Comparison of ENCODE assay signal across 24 cellular contexts in genomic region chr6:46706464-46706863, GRCh38. TPM values are rescaled to one million over a fixed set of nuclear protein-coding genes. Genes with fewer than 3 reads are reported as not detected.
"Had no signal": no experiment of that assay in that cellular context is flagged by ENCODE, and none has a peak within 500 bp of the region (broad histone marks: within the 10 kb centered on the region; RNA-seq: fewer than 3 reads in every experiment).

No MANE protein-coding gene starts in this region.

- DNase-seq: activated CD4-positive, alpha-beta T cell treated with anti-CD3 and anti-CD28 coated beads, Interleukin-2, amount 10 ng/mL, durations not matched to agents 7 days and 5 days; activated CD4-positive, CD25-positive, alpha-beta regulatory T cell; activated CD8-positive, alpha-beta memory T cell treated with anti-CD3 and anti-CD28 coated beads for 24 hours; activated naive CD4-positive, alpha-beta T cell treated with Interleukin-2 at 50 U/mL for 16 hours; activated naive CD8-positive, alpha-beta T cell treated with anti-CD3 and anti-CD28 coated beads, Interleukin-2, amount 10 ng/mL, durations not matched to agents 7 days and 5 days; amygdala; central memory CD4-positive, alpha-beta T cell; heart left ventricle; kidney glomerular epithelial cell; mesendoderm; naive thymus-derived CD8-positive, alpha-beta T cell; ovary; psoas muscle; right cardiac atrium; stimulated activated CD4-positive, alpha-beta T cell treated with anti-CD3 and anti-CD28 coated beads, Interleukin-2, amount 100 ng/mL, for 24 hours; stomach; T-cell had no signal

- H3K4me1 Mint-ChIP-seq: activated CD4-positive, alpha-beta T cell treated with anti-CD3 and anti-CD28 coated beads, Interleukin-2, amount 10 ng/mL, durations not matched to agents 7 days and 5 days; naive thymus-derived CD8-positive, alpha-beta T cell; T-cell had no signal

- H3K9me3 Mint-ChIP-seq: activated CD4-positive, alpha-beta T cell treated with anti-CD3 and anti-CD28 coated beads, Interleukin-2, amount 10 ng/mL, durations not matched to agents 7 days and 5 days; activated naive CD8-positive, alpha-beta T cell treated with anti-CD3 and anti-CD28 coated beads, Interleukin-2, amount 10 ng/mL, durations not matched to agents 7 days and 5 days; naive thymus-derived CD8-positive, alpha-beta T cell; T-cell; type B pancreatic cell had no signal

- FAIRE-seq: endometrium had no signal

- H3K4me3 Mint-ChIP-seq: activated CD4-positive, alpha-beta T cell treated with anti-CD3 and anti-CD28 coated beads, Interleukin-2, amount 10 ng/mL, durations not matched to agents 7 days and 5 days; activated naive CD8-positive, alpha-beta T cell treated with anti-CD3 and anti-CD28 coated beads, Interleukin-2, amount 10 ng/mL, durations not matched to agents 7 days and 5 days; naive thymus-derived CD8-positive, alpha-beta T cell; T-cell; type B pancreatic cell had no signal

- H3K27me3 ChIP-seq: gastroesophageal sphincter, heart left ventricle, ovary had no signal

- H3K36me3 ChIP-seq: gastroesophageal sphincter, ovary, stomach had no signal

- H3K9me3 ChIP-seq: gastroesophageal sphincter, heart left ventricle, ovary, psoas muscle, stomach had no signal

- H3K27ac ChIP-seq: coronary artery, gastroesophageal sphincter, heart left ventricle, ovary, psoas muscle, stomach had no signal

- H3K27ac Mint-ChIP-seq: activated CD4-positive, alpha-beta T cell treated with anti-CD3 and anti-CD28 coated beads, Interleukin-2, amount 10 ng/mL, durations not matched to agents 7 days and 5 days; activated naive CD8-positive, alpha-beta T cell treated with anti-CD3 and anti-CD28 coated beads, Interleukin-2, amount 10 ng/mL, durations not matched to agents 7 days and 5 days; naive thymus-derived CD8-positive, alpha-beta T cell; T-cell; type B pancreatic cell had no signal

- ATAC-seq: esophagus mucosa; gastroesophageal sphincter; heart left ventricle; naive thymus-derived CD8-positive, alpha-beta T cell; psoas muscle; right cardiac atrium; T-cell had no signal

- H3K4me1 ChIP-seq: gastroesophageal sphincter, psoas muscle, stomach had no signal

- H3K4me3 ChIP-seq: coronary artery, gastroesophageal sphincter, heart left ventricle, ovary, psoas muscle, stomach had no signal

- H3K36me3 Mint-ChIP-seq: activated naive CD8-positive, alpha-beta T cell treated with anti-CD3 and anti-CD28 coated beads, Interleukin-2, amount 10 ng/mL, durations not matched to agents 7 days and 5 days; naive thymus-derived CD8-positive, alpha-beta T cell; T-cell; type B pancreatic cell had no signal

RNA-seq across cellular contexts. Expression of gene TDRD6, which starts 18.8 kb away (rescaled TPM):
- total RNA-seq: activated CD4-positive, alpha-beta T cell treated with anti-CD3 and anti-CD28 coated beads, Interleukin-2, amount 10 ng/mL, durations not matched to agents 7 days and 5 days; activated naive CD8-positive, alpha-beta T cell treated with anti-CD3 and anti-CD28 coated beads, Interleukin-2, amount 10 ng/mL, durations not matched to agents 7 days and 5 days had no signal
- polyA plus RNA-seq: naive thymus-derived CD8-positive, alpha-beta T cell had no signal

RNA-seq across cellular contexts. Expression of gene PLA2G7, which starts 28.7 kb away (rescaled TPM):
- total RNA-seq: activated CD4-positive, alpha-beta T cell treated with anti-CD3 and anti-CD28 coated beads, Interleukin-2, amount 10 ng/mL, durations not matched to agents 7 days and 5 days; gastroesophageal sphincter had no signal
- polyA plus RNA-seq: naive thymus-derived CD8-positive, alpha-beta T cell had no signal

RNA-seq across cellular contexts. Expression of gene ANKRD66, which starts 40.3 kb away (rescaled TPM):
- total RNA-seq: activated CD4-positive, alpha-beta T cell treated with anti-CD3 and anti-CD28 coated beads, Interleukin-2, amount 10 ng/mL, durations not matched to agents 7 days and 5 days; activated naive CD8-positive, alpha-beta T cell treated with anti-CD3 and anti-CD28 coated beads, Interleukin-2, amount 10 ng/mL, durations not matched to agents 7 days and 5 days; esophagus mucosa; heart left ventricle; liver; naive thymus-derived CD8-positive, alpha-beta T cell; psoas muscle; right cardiac atrium; skeletal muscle tissue; T-cell had no signal
- polyA plus RNA-seq: heart left ventricle; liver; naive thymus-derived CD8-positive, alpha-beta T cell; ovary; psoas muscle; right cardiac atrium; stomach had no signal

RNA-seq across cellular contexts. Expression of gene SLC25A27, which starts 53.7 kb away (rescaled TPM):
- total RNA-seq: activated CD4-positive, alpha-beta T cell treated with anti-CD3 and anti-CD28 coated beads, Interleukin-2, amount 10 ng/mL, durations not matched to agents 7 days and 5 days had no signal
- polyA plus RNA-seq: naive thymus-derived CD8-positive, alpha-beta T cell had no signal

RNA-seq across cellular contexts. Expression of gene CYP39A1, which starts 53.8 kb away (rescaled TPM):
- total RNA-seq: activated CD4-positive, alpha-beta T cell treated with anti-CD3 and anti-CD28 coated beads, Interleukin-2, amount 10 ng/mL, durations not matched to agents 7 days and 5 days; activated naive CD8-positive, alpha-beta T cell treated with anti-CD3 and anti-CD28 coated beads, Interleukin-2, amount 10 ng/mL, durations not matched to agents 7 days and 5 days; naive thymus-derived CD8-positive, alpha-beta T cell; T-cell had no signal
- polyA plus RNA-seq: naive thymus-derived CD8-positive, alpha-beta T cell had no signal
